37 cellular contexts compared by ENCODE assay signal in genomic region chr11:118450451-118450850, GRCh38. TPM values are rescaled to one million over a fixed set of nuclear protein-coding genes. Genes with fewer than 3 reads are reported as not detected.
DNase-seq lines count a peak whose midpoint lies in the region; ATAC-seq and TF ChIP-seq lines count a peak whose summit lies in the region.
"Had no signal": no experiment of that assay in that cellular context is flagged by ENCODE, and none has a peak within 500 bp of the region (broad histone marks: within the 10 kb centered on the region; RNA-seq: fewer than 3 reads in every experiment).

No MANE protein-coding gene starts in this region.

- DNase-seq in activated naive CD8-positive, alpha-beta T cell treated with anti-CD3 and anti-CD28 coated beads, Interleukin-2, amount 50 U/mL, for 24 hours: no peak
- no peak for DNase-seq in mesothelial cell of epicardium (ENCODE audit: low spot score in 2 of 2, unreplicated experiment in 2 of 2)
- DNase-seq in stimulated activated naive B cell treated with anti-CD40 and anti-IgM and Interleukin-4, amounts not matched to agents 10 μg/mL and 1 μg/mL and 100 μg/mL, for 72 hours: no peak
- DNase-seq in gastrocnemius medialis: no peak
- no peak for DNase-seq in sciatic nerve (ENCODE audit: low spot score)
- no peak for DNase-seq in NCI-H2171 (lab: John Stamatoyannopoulos, UW)
- DNase-seq: activated CD4-positive, alpha-beta T cell treated with anti-CD3 and anti-CD28 coated beads for 1 hour; activated CD8-positive, alpha-beta memory T cell treated with anti-CD3 and anti-CD28 coated beads for 24 hours; activated T-cell treated with anti-CD3 and anti-CD28 coated beads for 4 hours; amygdala; Caco-2; colonic mucosa; DMS53; effector CD8-positive, alpha-beta T cell; hypothalamus; left colon; mammary epithelial cell; MM.1S; NCI-H2029; NCI-H524 treated with DMSO at 0.1 percent for 48 hours; NK-92 treated with Interleukin-12 subunit alpha and Interleukin-12 subunit beta, amount 100 ng/mL, for 24 hours; PC-9; posterior cingulate gyrus; right cardiac atrium; SK-N-SH; spleen; stimulated activated CD4-positive, alpha-beta T cell treated with anti-CD3 and anti-CD28 coated beads, Interleukin-2, amount 100 ng/mL, for 24 hours; T-helper 2 cell; tibial artery had no signal

- H3K27me3 ChIP-seq in gastrocnemius medialis: no peaks in the 10 kb centered on the region
- H3K27me3 ChIP-seq: colonic mucosa, neutrophil, spleen, tibial artery had no signal

- H3K36me3 ChIP-seq in gastrocnemius medialis: no peaks in the 10 kb centered on the region
- H3K36me3 ChIP-seq: colonic mucosa, neutrophil, tibial artery had no signal

- H3K9me3 Mint-ChIP-seq in activated naive CD8-positive, alpha-beta T cell (ENCODE audit: low read depth): no peaks in the 10 kb centered on the region
- H3K9me3 Mint-ChIP-seq in activated naive CD8-positive, alpha-beta T cell treated with anti-CD3 and anti-CD28 coated beads, Interleukin-2, amount 50 U/mL, for 24 hours: no peaks in the 10 kb centered on the region
- H3K9me3 Mint-ChIP-seq in mesothelial cell of epicardium: no peaks in the 10 kb centered on the region
- H3K9me3 Mint-ChIP-seq in stimulated activated naive B cell treated with anti-CD40 and anti-IgM and Interleukin-4, amounts not matched to agents 10 μg/mL and 1 μg/mL and 100 μg/mL, for 72 hours: no peaks in the 10 kb centered on the region

- no peak for TF ChIP-seq POLR2A in gastrocnemius medialis (IDR thresholded peaks at IDR 0.05)

- peaks cover 5% of the 10 kb centered on the region for H3K36me3 Mint-ChIP-seq in activated naive CD8-positive, alpha-beta T cell
- H3K36me3 Mint-ChIP-seq in activated naive CD8-positive, alpha-beta T cell treated with anti-CD3 and anti-CD28 coated beads, Interleukin-2, amount 50 U/mL, for 24 hours (ENCODE audit: low read depth): peaks cover 30% of the 10 kb centered on the region
- H3K36me3 Mint-ChIP-seq in mesothelial cell of epicardium: peaks cover 9% of the 10 kb centered on the region
- peaks cover 15 to 39% of the 10 kb centered on the region in 2 donors for H3K36me3 Mint-ChIP-seq in stimulated activated naive B cell treated with anti-CD40 and anti-IgM and Interleukin-4, amounts not matched to agents 10 μg/mL and 1 μg/mL and 100 μg/mL, for 72 hours

- H3K4me3 ChIP-seq in gastrocnemius medialis: no peak overlapping the region
- H3K4me3 ChIP-seq: colonic mucosa, HAP-1, PC-9, spleen, tibial artery had no signal

- in situ Hi-C loops in gastrocnemius medialis (cut with MboI; ENCODE audit: low sequenced_read_pairs in 4 of 4): no loop called here

- peaks cover 70% of the 10 kb centered on the region for H3K4me1 Mint-ChIP-seq in activated naive CD8-positive, alpha-beta T cell (ENCODE audit: low read depth)
- peaks cover 51% of the 10 kb centered on the region for H3K4me1 Mint-ChIP-seq in activated naive CD8-positive, alpha-beta T cell treated with anti-CD3 and anti-CD28 coated beads, Interleukin-2, amount 50 U/mL, for 24 hours
- peaks cover 3% of the 10 kb centered on the region for H3K4me1 Mint-ChIP-seq in mesothelial cell of epicardium
- peaks cover 36 to 74% of the 10 kb centered on the region in 2 donors for H3K4me1 Mint-ChIP-seq in stimulated activated naive B cell treated with anti-CD40 and anti-IgM and Interleukin-4, amounts not matched to agents 10 μg/mL and 1 μg/mL and 100 μg/mL, for 72 hours

- ATAC-seq in activated naive CD8-positive, alpha-beta T cell treated with anti-CD3 and anti-CD28 coated beads, Interleukin-2, amount 50 U/mL, for 24 hours: no peak
- ATAC-seq in stimulated activated naive B cell treated with anti-CD40 and anti-IgM and Interleukin-4, amounts not matched to agents 10 μg/mL and 1 μg/mL and 100 μg/mL, for 72 hours (replicated peaks): no peak
- ATAC-seq in gastrocnemius medialis (no peak), sciatic nerve (no peak)
- ATAC-seq: left colon, right cardiac atrium, Right ventricle myocardium inferior had no signal

- H3K27ac Mint-ChIP-seq in activated naive CD8-positive, alpha-beta T cell: peak overlapping the region; percentile 74
- no peak overlapping the region for H3K27ac Mint-ChIP-seq in activated naive CD8-positive, alpha-beta T cell treated with anti-CD3 and anti-CD28 coated beads, Interleukin-2, amount 50 U/mL, for 24 hours
- peak overlapping the region; percentile 21 for H3K27ac Mint-ChIP-seq in mesothelial cell of epicardium
- peak overlapping the region; percentile 37 for H3K27ac Mint-ChIP-seq in stimulated activated naive B cell treated with anti-CD40 and anti-IgM and Interleukin-4, amounts not matched to agents 10 μg/mL and 1 μg/mL and 100 μg/mL, for 72 hours

- H3K4me3 Mint-ChIP-seq in activated naive CD8-positive, alpha-beta T cell: no peak overlapping the region
- H3K4me3 Mint-ChIP-seq in activated naive CD8-positive, alpha-beta T cell treated with anti-CD3 and anti-CD28 coated beads, Interleukin-2, amount 50 U/mL, for 24 hours: no peak overlapping the region
- no peak overlapping the region for H3K4me3 Mint-ChIP-seq in mesothelial cell of epicardium
- H3K4me3 Mint-ChIP-seq in stimulated activated naive B cell treated with anti-CD40 and anti-IgM and Interleukin-4, amounts not matched to agents 10 μg/mL and 1 μg/mL and 100 μg/mL, for 72 hours: no peak overlapping the region

- intact Hi-C loops in gastrocnemius medialis (cut with DNase I; ENCODE audit: low total_unique reads) (loop anchor here (10.0 kb wide), 1 partner anchor 566 kb away; no protein-coding TSS in a partner anchor), sciatic nerve (cut with DNase I) (loop anchor here (10.0 kb wide), 1 partner anchor 1304 kb away; no protein-coding TSS in a partner anchor)

- H3K4me1 ChIP-seq in gastrocnemius medialis: peaks cover 13 to 19% of the 10 kb centered on the region in 2 donors
- H3K4me1 ChIP-seq: Caco-2, colonic mucosa, HAP-1 had no signal

- H3K27ac ChIP-seq in VCaP (peak overlapping the region; percentile 51), gastrocnemius medialis (no peak overlapping the region)
- H3K27ac ChIP-seq: colonic mucosa, epithelial cell of prostate, HL-60, KMS-11, neutrophil, PC-9, spleen, tibial artery had no signal

- TF ChIP-seq CTCF in VCaP (conservative IDR thresholded peaks at IDR 0.05) (no peak), mesothelial cell of epicardium (IDR thresholded peaks at IDR 0.05; ENCODE audit: unreplicated experiment) (no peak), gastrocnemius medialis (IDR thresholded peaks at IDR 0.05 in 4 of 5, conservative IDR thresholded peaks at IDR 0.05 in 1 of 5) (no peak)

- H3K9me3 ChIP-seq in gastrocnemius medialis: no peaks in the 10 kb centered on the region
- H3K9me3 ChIP-seq: Caco-2, colonic mucosa, HAP-1, neutrophil, SK-N-SH, spleen, tibial artery had no signal

- H3K27me3 Mint-ChIP-seq in activated naive CD8-positive, alpha-beta T cell: no peaks in the 10 kb centered on the region
- H3K27me3 Mint-ChIP-seq in activated naive CD8-positive, alpha-beta T cell treated with anti-CD3 and anti-CD28 coated beads, Interleukin-2, amount 50 U/mL, for 24 hours: no peaks in the 10 kb centered on the region
- H3K27me3 Mint-ChIP-seq in mesothelial cell of epicardium (ENCODE audit: low read depth): no peaks in the 10 kb centered on the region
- H3K27me3 Mint-ChIP-seq in stimulated activated naive B cell treated with anti-CD40 and anti-IgM and Interleukin-4, amounts not matched to agents 10 μg/mL and 1 μg/mL and 100 μg/mL, for 72 hours: no peaks in the 10 kb centered on the region

RNA-seq across cellular contexts. Expression of gene KMT2A, which starts 14.2 kb away (rescaled TPM):
- 83.6 to 85.8 TPM (median 83.7 TPM) in 3 replicates for total RNA-seq in mesothelial cell of epicardium
- 10 to 100 TPM; 24.3 to 55.6 (median 27.9) TPM for total RNA-seq in gastrocnemius medialis
- 132 TPM for total RNA-seq in sciatic nerve

RNA-seq across cellular contexts. Expression of gene ATP5MG, which starts 49.0 kb away (rescaled TPM):
- total RNA-seq in mesothelial cell of epicardium (168 to 188 TPM (median 180 TPM) in 3 replicates), gastrocnemius medialis (10 to 100 TPM; 46.9 to 90.6 (median 55.4) TPM), sciatic nerve (117 TPM)
